ENCODE assay signal across 25 cellular contexts in genomic region chr1:59378621-59379020, GRCh38.
DNase-seq lines count a peak whose midpoint lies in the region; ATAC-seq, FAIRE-seq and TF ChIP-seq lines count a peak whose summit lies in the region.
"Had no signal": no experiment of that assay in that cellular context is flagged by ENCODE, and none has a peak within 500 bp of the region (broad histone marks: within the 10 kb centered on the region; RNA-seq: fewer than 3 reads in every experiment).

No MANE protein-coding gene starts in this region.

- FAIRE-seq in pancreas (lab: Jason Lieb, UNC), result no peak
- FAIRE-seq: A549, GM12878, GM19239, H1 had no signal

- no peaks in the 10 kb centered on the region for H3K9me3 ChIP-seq in pancreas
- no peaks in the 10 kb centered on the region for H3K9me3 ChIP-seq in suprapubic skin
- H3K9me3 ChIP-seq: A549, BE2C had no signal

- peak overlapping the region; percentile 8 for H3K27ac Mint-ChIP-seq in activated T-cell treated with anti-CD3 and anti-CD28 coated beads, Interleukin-2, amount 50 U/mL, for 72 hours
- H3K27ac Mint-ChIP-seq: CD14-positive monocyte; CD4-positive, alpha-beta T cell had no signal

- H3K27me3 ChIP-seq in pancreas (no peaks in the 10 kb centered on the region), suprapubic skin (no peaks in the 10 kb centered on the region)
- H3K27me3 ChIP-seq: BE2C; BLaER1 treated with 17β-estradiol and CSF1 and Interleukin-3, amounts not matched to agents 10 nM and 100 nM had no signal

- H3K4me3 ChIP-seq in pancreas (no peak overlapping the region), suprapubic skin (no peak overlapping the region)
- H3K4me3 ChIP-seq: A549; BLaER1 treated with 17β-estradiol and CSF1 and Interleukin-3, amounts not matched to agents 10 nM and 100 nM; GM12878; GM23248 had no signal

- no peak overlapping the region for H3K4me3 Mint-ChIP-seq in activated T-cell treated with anti-CD3 and anti-CD28 coated beads, Interleukin-2, amount 50 U/mL, for 72 hours
- H3K4me3 Mint-ChIP-seq: CD14-positive monocyte; CD4-positive, alpha-beta T cell; CD8-positive, alpha-beta memory T cell had no signal

- no peak for TF ChIP-seq CTCF in pancreas (IDR thresholded peaks at IDR 0.05)
- no peak for TF ChIP-seq CTCF in suprapubic skin (IDR thresholded peaks at IDR 0.05)

- no peaks in the 10 kb centered on the region for H3K27me3 Mint-ChIP-seq in activated T-cell treated with anti-CD3 and anti-CD28 coated beads, Interleukin-2, amount 50 U/mL, for 72 hours (ENCODE audit: low read depth)
- H3K27me3 Mint-ChIP-seq: CD4-positive, alpha-beta T cell; CD8-positive, alpha-beta memory T cell had no signal

- no peak for TF ChIP-seq POLR2A in suprapubic skin (IDR thresholded peaks at IDR 0.05)

- peaks cover 0 to 5% (median 0%) of the 10 kb centered on the region in 3 donors for H3K4me1 ChIP-seq in pancreas
- no peaks in the 10 kb centered on the region for H3K4me1 ChIP-seq in suprapubic skin
- H3K4me1 ChIP-seq: A549; BE2C; BLaER1 treated with 17β-estradiol and CSF1 and Interleukin-3, amounts not matched to agents 10 nM and 100 nM had no signal

- WGBS in pancreas, 2 donors, result 39 to 40% methylated on average over 6 of the region's 6 CpGs
- 60% methylated on average over 6 of the region's 6 CpGs for WGBS in suprapubic skin

- H3K36me3 ChIP-seq in pancreas, result no peaks in the 10 kb centered on the region
- H3K36me3 ChIP-seq in suprapubic skin, result no peaks in the 10 kb centered on the region
- H3K36me3 ChIP-seq: BE2C had no signal

- H3K4me1 Mint-ChIP-seq in activated T-cell treated with anti-CD3 and anti-CD28 coated beads, Interleukin-2, amount 50 U/mL, for 72 hours (ENCODE audit: low read depth), result peaks cover 13% of the 10 kb centered on the region
- H3K4me1 Mint-ChIP-seq: CD14-positive monocyte; CD8-positive, alpha-beta memory T cell had no signal

- intact Hi-C loops in left colon (cut with DNase I, micrococcal nuclease), result no loop called here
- intact Hi-C loops in pancreas (cut with DNase I), result no loop called here

- H3K27ac ChIP-seq in pancreas (peak overlapping the region in 2 of 4 donors; percentile 16 to 33), suprapubic skin (no peak overlapping the region)
- H3K27ac ChIP-seq: A549; BLaER1 treated with 17β-estradiol and CSF1 and Interleukin-3, amounts not matched to agents 10 nM and 100 nM; GM23248 had no signal

- ATAC-seq in activated T-cell treated with anti-CD3 and anti-CD28 coated beads, Interleukin-2, amount 50 U/mL, for 72 hours (replicated peaks in 1 of 2), result no peak
- ATAC-seq in left colon (peak; percentile 64), pancreas (peak in 3 of 4 donors; percentile 63 to 73 (median 69))
- ATAC-seq: A549, GM12878 had no signal

- TF ChIP-seq EP300 in suprapubic skin (IDR thresholded peaks at IDR 0.05), result no peak

- no peak for DNase-seq in activated T-cell treated with anti-CD3 and anti-CD28 coated beads, Interleukin-2, amount 50 U/mL, for 72 hours
- DNase-seq in activated T-cell treated with anti-CD3 and anti-CD28 coated beads for 4 hours (no peak), left colon (no peak), pancreas (no peak), NCI-H2196 (lab: John Stamatoyannopoulos, UW; ENCODE audit: unreplicated experiment) (no peak), midbrain (lab: John Stamatoyannopoulos, UW) (no peak), suprapubic skin (ENCODE audit: low spot score in 2 of 2) (no peak)
- DNase-seq: 8988T; ACHN; AML-193; BE2C; CD4-positive, alpha-beta T cell; CD8-positive, alpha-beta memory T cell; DMS79; EL; GDM1; GM23248; H7; HCEC 1CT had no signal

- peaks cover 4 to 6% of the 10 kb centered on the region in 2 donors for H3K9me3 Mint-ChIP-seq in activated T-cell treated with anti-CD3 and anti-CD28 coated beads, Interleukin-2, amount 50 U/mL, for 72 hours
- H3K9me3 Mint-ChIP-seq: CD4-positive, alpha-beta T cell; CD8-positive, alpha-beta memory T cell had no signal

- peaks cover 6 to 20% of the 10 kb centered on the region in 2 donors for H3K36me3 Mint-ChIP-seq in activated T-cell treated with anti-CD3 and anti-CD28 coated beads, Interleukin-2, amount 50 U/mL, for 72 hours (ENCODE audit: insufficient read depth in 2 of 2)

Comparison
In these comparisons a context has a peak if more than half of its experiments do, and no peak if none do; other contexts are left out.
1. ATAC-seq: peak in left colon (single experiment) and pancreas (3 of 4); none in activated T-cell treated with anti-CD3 and anti-CD28 coated beads, Interleukin-2, amount 50 U/mL, for 72 hours (0 of 2).